30 cellular contexts compared by ENCODE assay signal in genomic region chrX:128216364-128216763, GRCh38.
DNase-seq lines count a peak whose midpoint lies in the region; ATAC-seq, FAIRE-seq and TF ChIP-seq lines count a peak whose summit lies in the region.
"Had no signal": no experiment of that assay in that cellular context is flagged by ENCODE, and none has a peak within 500 bp of the region (broad histone marks: within the 10 kb centered on the region; RNA-seq: fewer than 3 reads in every experiment).

No MANE protein-coding gene starts in this region.

- intact Hi-C loops in HepG2 (cut with micrococcal nuclease; ENCODE audit: unreplicated experiment), result no loop called here
- intact Hi-C loops in right lobe of liver (cut with DNase I), result no loop called here

- in situ Hi-C loops in HepG2 (cut with HindIII; ENCODE audit: extremely low pct_ligation_motif_present, low pct_unique_long_range_greater_than_20kb), result no loop called here

- H3K27me3 ChIP-seq in HepG2 (ENCODE audit: control insufficient read depth in 1 of 2, insufficient read depth in 2 of 2, low read length in 2 of 2) (no peaks in the 10 kb centered on the region; a peak in 1 of 5 replicates), right lobe of liver (no peaks in the 10 kb centered on the region)
- H3K27me3 ChIP-seq: BE2C had no signal

- H3K27ac ChIP-seq in HepG2 (ENCODE audit: extremely low read length, insufficient read depth, low read length) (no peak overlapping the region), right lobe of liver (no peak overlapping the region), HEK293 (ENCODE audit: extremely low read depth, low read depth, low read length) (no peak overlapping the region)
- H3K27ac ChIP-seq: 22Rv1; A549; BLaER1; BLaER1 treated with 17β-estradiol and CSF1 and Interleukin-3, amounts not matched to agents 10 nM and 100 nM; C4-2B had no signal

- WGBS in HepG2 (ENCODE audit: low lambda C conversion rate), result 24% methylated on average over 3 of the region's 3 CpGs
- 48% methylated on average over 3 of the region's 3 CpGs for WGBS in right lobe of liver (ENCODE audit: insufficient coverage, low coverage, low lambda C conversion rate, missing lambda C conversion rate)

- TF ChIP-seq POLR2A in HepG2 (IDR thresholded peaks at IDR 0.05; ENCODE audit: insufficient read depth in 1 of 2, low read depth in 2 of 2, low read length in 2 of 2) (no peak), right lobe of liver (IDR thresholded peaks at IDR 0.05) (no peak)

- no peaks in the 10 kb centered on the region for H3K79me2 ChIP-seq in HepG2 (ENCODE audit: insufficient read depth, low read length)

- TF ChIP-seq EP300 in HepG2 (IDR thresholded peaks at IDR 0.05; ENCODE audit: low read depth in 2 of 2, low read length in 2 of 2) (no peak), HepG2 (CRISPR knock-in tag; IDR thresholded peaks at IDR 0.05; ENCODE audit: borderline replicate concordance) (no peak)

- no peak for TF ChIP-seq RAD21 in HepG2 (CRISPR knock-in tag; IDR thresholded peaks at IDR 0.05)

- BruUV-seq in HepG2 (replicated peaks; lab: Mats Ljungman, UMichigan), result no TSS peak

- TF ChIP-seq CTCF in HepG2 (CRISPR knock-in tag; IDR thresholded peaks at IDR 0.05) (no peak), right lobe of liver (IDR thresholded peaks at IDR 0.05) (no peak), HEK293 (tag by site-specific recombination; IDR thresholded peaks at IDR 0.05) (no peak)

- no peaks in the 10 kb centered on the region for H3K9me3 ChIP-seq in HepG2 (ENCODE audit: low read length)
- no peaks in the 10 kb centered on the region for H3K9me3 ChIP-seq in right lobe of liver
- peaks cover 4% of the 10 kb centered on the region for H3K9me3 ChIP-seq in HEK293 (ENCODE audit: control insufficient read depth, insufficient read depth, low read depth, low read length)
- H3K9me3 ChIP-seq: A549, BE2C, BLaER1, Caco-2 had no signal

- POLR2A ChIA-PET in HepG2 (lab: Yijun Ruan, JAX), result no interaction called here
- POLR2A ChIA-PET in HEK293 (lab: Yijun Ruan, JAX), result no interaction called here

- H3K4me2 ChIP-seq in HepG2 (ENCODE audit: low read depth, low read length), result no peak overlapping the region
- H3K4me2 ChIP-seq: A549; BLaER1; BLaER1 treated with 17β-estradiol and CSF1 and Interleukin-3, amounts not matched to agents 10 nM and 100 nM had no signal

- ATAC-seq in HepG2, result no peak
- no peak for ATAC-seq in right lobe of liver
- no peak for ATAC-seq in HG03108 (IDR thresholded peaks at IDR 0.05; ENCODE audit: unreplicated experiment)
- ATAC-seq: A549; CD8-positive, alpha-beta T cell had no signal

- FAIRE-seq in HepG2 (lab: Jason Lieb, UNC), result no peak
- FAIRE-seq: A549, D721Med had no signal

- H3K4me3 ChIP-seq in HepG2 (replicated peaks in 1 of 3; ENCODE audit: insufficient read depth in 1 of 3, low read depth in 2 of 3, low read length in 3 of 3) (no peak overlapping the region), right lobe of liver (no peak overlapping the region), HEK293 (ENCODE audit: low read depth, low read length) (no peak overlapping the region)
- H3K4me3 ChIP-seq: A549; BLaER1; BLaER1 treated with 17β-estradiol and CSF1 and Interleukin-3, amounts not matched to agents 10 nM and 100 nM had no signal

- CTCF ChIA-PET in HepG2 (lab: Yijun Ruan, JAX; ENCODE audit: low intra/inter-chr PET ratio, low total read pairs), result no interaction called here
- CTCF ChIA-PET in HEK293 (lab: Yijun Ruan, JAX), result no interaction called here

- H2AFZ ChIP-seq in HepG2 (ENCODE audit: low read length), result no peak overlapping the region

- DNase-seq in HepG2 (ENCODE audit: low spot score), result no peak
- no peak for DNase-seq in right lobe of liver
- DNase-seq: 8988T; ACHN; AML-193; BE2C; C1 segment of cervical spinal cord; Caco-2; Calu3; CD4-positive, alpha-beta memory T cell; CD4-positive, alpha-beta T cell; CD4-positive, CD25-positive, alpha-beta regulatory T cell; CD8-positive, alpha-beta memory T cell; CD8-positive, alpha-beta T cell; COR-L47; DMS 273 treated with DMSO at 0.1 percent for 48 hours; DMS153; DMS53; DMS79; DMS79 treated with DMSO at 0.1 percent for 48 hours; DND-41; EL had no signal

- H3K4me1 ChIP-seq in HepG2 (ENCODE audit: insufficient read depth, low read length), result no peaks in the 10 kb centered on the region
- H3K4me1 ChIP-seq in right lobe of liver, result no peaks in the 10 kb centered on the region
- H3K4me1 ChIP-seq in HEK293 (ENCODE audit: control insufficient read depth, insufficient read depth, low read length), result no peaks in the 10 kb centered on the region
- H3K4me1 ChIP-seq: A549; BE2C; BLaER1; BLaER1 treated with 17β-estradiol and CSF1 and Interleukin-3, amounts not matched to agents 10 nM and 100 nM; Caco-2 had no signal

- no peaks in the 10 kb centered on the region for H3K36me3 ChIP-seq in HepG2 (replicated peaks in 1 of 2; ENCODE audit: control insufficient read depth in 1 of 2, insufficient read depth in 2 of 2, low read length in 2 of 2)
- H3K36me3 ChIP-seq in right lobe of liver, result no peaks in the 10 kb centered on the region
- H3K36me3 ChIP-seq in HEK293 (ENCODE audit: control insufficient read depth in 2 of 2, insufficient read depth in 1 of 2, low read length in 2 of 2), result no peaks in the 10 kb centered on the region
- H3K36me3 ChIP-seq: BE2C; BLaER1; BLaER1 treated with 17β-estradiol and CSF1 and Interleukin-3, amounts not matched to agents 10 nM and 100 nM had no signal

- H4K20me1 ChIP-seq in HepG2 (ENCODE audit: insufficient read depth, low read length), result no peaks in the 10 kb centered on the region
- H4K20me1 ChIP-seq: BLaER1; BLaER1 treated with 17β-estradiol and CSF1 and Interleukin-3, amounts not matched to agents 10 nM and 100 nM had no signal

- H3K9ac ChIP-seq in HepG2 (ENCODE audit: insufficient read depth, low read depth, low read length), result no peak overlapping the region
- H3K9ac ChIP-seq: BLaER1; BLaER1 treated with 17β-estradiol and CSF1 and Interleukin-3, amounts not matched to agents 10 nM and 100 nM had no signal

TF ChIP-seq in HepG2, 621 proteins besides CTCF, POLR2A, EP300 and RAD21:
- TF ChIP-seq, protein P1, sequence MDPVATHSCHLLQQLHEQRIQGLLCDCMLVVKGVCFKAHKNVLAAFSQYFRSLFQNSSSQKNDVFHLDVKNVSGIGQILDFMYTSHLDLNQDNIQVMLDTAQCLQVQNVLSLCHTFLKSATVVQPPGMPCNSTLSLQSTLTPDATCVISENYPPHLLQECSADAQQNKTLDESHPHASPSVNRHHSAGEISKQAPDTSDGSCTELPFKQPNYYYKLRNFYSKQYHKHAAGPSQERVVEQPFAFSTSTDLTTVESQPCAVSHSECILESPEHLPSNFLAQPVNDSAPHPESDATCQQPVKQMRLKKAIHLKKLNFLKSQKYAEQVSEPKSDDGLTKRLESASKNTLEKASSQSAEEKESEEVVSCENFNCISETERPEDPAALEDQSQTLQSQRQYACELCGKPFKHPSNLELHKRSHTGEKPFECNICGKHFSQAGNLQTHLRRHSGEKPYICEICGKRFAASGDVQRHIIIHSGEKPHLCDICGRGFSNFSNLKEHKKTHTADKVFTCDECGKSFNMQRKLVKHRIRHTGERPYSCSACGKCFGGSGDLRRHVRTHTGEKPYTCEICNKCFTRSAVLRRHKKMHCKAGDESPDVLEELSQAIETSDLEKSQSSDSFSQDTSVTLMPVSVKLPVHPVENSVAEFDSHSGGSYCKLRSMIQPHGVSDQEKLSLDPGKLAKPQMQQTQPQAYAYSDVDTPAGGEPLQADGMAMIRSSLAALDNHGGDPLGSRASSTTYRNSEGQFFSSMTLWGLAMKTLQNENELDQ (CRISPR knock-in tag; IDR thresholded peaks at IDR 0.05; ENCODE audit: borderline replicate concordance), result no peak
- TF ChIP-seq ATF7 (IDR thresholded peaks at IDR 0.05), result peak; percentile 76
- TF ChIP-seq ATF7 (CRISPR knock-in tag; IDR thresholded peaks at IDR 0.05), result no peak
TF ChIP-seq in HepG2: peak in this region for 1.

TF ChIP-seq in HEK293, 187 proteins besides CTCF, POLR2A, EP300 and RAD21:
- TF ChIP-seq SP2 (tag by site-specific recombination; IDR thresholded peaks at IDR 0.05), result no peak
- TF ChIP-seq ZNF571 (tag by site-specific recombination; IDR thresholded peaks at IDR 0.05), result no peak
- TF ChIP-seq ATF2 (tag by site-specific recombination; IDR thresholded peaks at IDR 0.05; ENCODE audit: low read depth), result peak; percentile 66

Comparison
In these comparisons a context has a peak if more than half of its experiments do, and no peak if none do; other contexts are left out.
1. Of the 63 proteins assayed by ChIP-seq in both HepG2 and HEK293: peak only in HepG2: none; only in HEK293: ATF2; in both: none; in neither: 62.